ENCODE assay signal across 8 cellular contexts in genomic region chr18:63676526-63676925, GRCh38. TPM values are rescaled to one million over a fixed set of nuclear protein-coding genes. Genes with fewer than 3 reads are reported as not detected.
A peak's percentile ranks its signal among the peaks of the same experiment; 100 is the strongest.
DNase-seq lines count a peak whose midpoint lies in the region; ATAC-seq lines count a peak whose summit lies in the region.

No MANE protein-coding gene starts in this region.

- WGBS in neuronal stem cell (ENCODE audit: extremely low coverage in 2 of 2, insufficient read length in 2 of 2, insufficient replicate concordance in 1 of 2), 2 donors: no CpG with 5 or more reads among the region's 4 CpGs

- no peak overlapping the region for H3K14ac ChIP-seq in neuronal stem cell (ENCODE audit: low read length)

- no peak overlapping the region for H2BK12ac ChIP-seq in neuronal stem cell (ENCODE audit: low read length)

- H3K36me3 ChIP-seq in neuronal stem cell (replicated peaks in 1 of 2; ENCODE audit: control insufficient read depth in 2 of 2, insufficient read depth in 2 of 2, low read length in 2 of 2): no peaks in the 10 kb centered on the region

- H3K4me1 Mint-ChIP-seq in activated T-helper 1 cell treated with anti-CD3 and anti-CD28 coated beads, Interleukin-12 subunit alpha, Interleukin-12 subunit beta, Interleukin-2, Interleukin-4 antibody, amounts not matched to agents 30 ng/mL and 10 ng/mL and 1 ng/mL, durations not matched to agents 14 hours and 24 hours and 36 hours (ENCODE audit: low read depth): no peaks in the 10 kb centered on the region
- no peaks in the 10 kb centered on the region for H3K4me1 Mint-ChIP-seq in activated CD4-positive, alpha-beta T cell treated with anti-CD3 and anti-CD28 coated beads, Interleukin-2, amount 10 ng/mL, durations not matched to agents 24 days and 14 days

- H3K4me1 ChIP-seq in neuronal stem cell (ENCODE audit: control insufficient read depth in 2 of 2, insufficient read depth in 1 of 2, low read depth in 1 of 2, low read length in 2 of 2): no peaks in the 10 kb centered on the region

- no peak overlapping the region for H3K4me3 Mint-ChIP-seq in activated T-helper 1 cell treated with anti-CD3 and anti-CD28 coated beads, Interleukin-12 subunit alpha, Interleukin-12 subunit beta, Interleukin-2, Interleukin-4 antibody, amounts not matched to agents 30 ng/mL and 10 ng/mL and 1 ng/mL, durations not matched to agents 14 hours and 24 hours and 36 hours
- H3K4me3 Mint-ChIP-seq in activated CD4-positive, alpha-beta T cell treated with anti-CD3 and anti-CD28 coated beads, Interleukin-2, amount 10 ng/mL, durations not matched to agents 24 days and 14 days: no peak overlapping the region

- no peaks in the 10 kb centered on the region for H3K27me3 Mint-ChIP-seq in activated T-helper 1 cell treated with anti-CD3 and anti-CD28 coated beads, Interleukin-12 subunit alpha, Interleukin-12 subunit beta, Interleukin-2, Interleukin-4 antibody, amounts not matched to agents 30 ng/mL and 10 ng/mL and 1 ng/mL, durations not matched to agents 14 hours and 24 hours and 36 hours (ENCODE audit: insufficient read depth)
- peaks cover 3% of the 10 kb centered on the region for H3K27me3 Mint-ChIP-seq in activated CD4-positive, alpha-beta T cell treated with anti-CD3 and anti-CD28 coated beads, Interleukin-2, amount 10 ng/mL, durations not matched to agents 24 days and 14 days

- no peaks in the 10 kb centered on the region for H3K27me3 ChIP-seq in neuronal stem cell (ENCODE audit: control insufficient read depth in 3 of 3, insufficient read depth in 3 of 3, low read depth in 1 of 3, low read length in 3 of 3)

- no peak overlapping the region for H2BK5ac ChIP-seq in neuronal stem cell (ENCODE audit: low read length)

- H3K36me3 Mint-ChIP-seq in activated T-helper 1 cell treated with anti-CD3 and anti-CD28 coated beads, Interleukin-12 subunit alpha, Interleukin-12 subunit beta, Interleukin-2, Interleukin-4 antibody, amounts not matched to agents 30 ng/mL and 10 ng/mL and 1 ng/mL, durations not matched to agents 14 hours and 24 hours and 36 hours (ENCODE audit: low read depth): no peaks in the 10 kb centered on the region
- no peaks in the 10 kb centered on the region for H3K36me3 Mint-ChIP-seq in activated CD4-positive, alpha-beta T cell treated with anti-CD3 and anti-CD28 coated beads, Interleukin-2, amount 10 ng/mL, durations not matched to agents 24 days and 14 days (ENCODE audit: low read depth)

- peak; percentile 60 for ATAC-seq in HG03135 (IDR thresholded peaks at IDR 0.05; ENCODE audit: unreplicated experiment)

- DNase-seq in NCI-H82 (lab: John Stamatoyannopoulos, UW) (peak; percentile 49), NCI-H82 treated with DMSO at 0.1 percent for 48 hours (lab: John Stamatoyannopoulos, UW; ENCODE audit: unreplicated experiment) (no peak), RPMI7951 (ENCODE audit: low read depth) (peak; percentile 3), neuronal stem cell (ENCODE audit: low spot score) (peak; percentile 20), ACHN (no peak)
- no peak for DNase-seq in activated T-helper 1 cell treated with anti-CD3 and anti-CD28 coated beads, Interleukin-12 subunit alpha, Interleukin-12 subunit beta, Interleukin-2, Interleukin-4 antibody, amounts not matched to agents 30 ng/mL and 10 ng/mL and 1 ng/mL, durations not matched to agents 14 hours and 24 hours and 36 hours (ENCODE audit: low spot score)
- no peak for DNase-seq in activated CD4-positive, alpha-beta T cell treated with anti-CD3 and anti-CD28 coated beads, Interleukin-2, amount 10 ng/mL, durations not matched to agents 24 days and 14 days

- H3K4me3 ChIP-seq in neuronal stem cell (ENCODE audit: low read length in 2 of 2): no peak overlapping the region

- H3K9me3 Mint-ChIP-seq in activated T-helper 1 cell treated with anti-CD3 and anti-CD28 coated beads, Interleukin-12 subunit alpha, Interleukin-12 subunit beta, Interleukin-2, Interleukin-4 antibody, amounts not matched to agents 30 ng/mL and 10 ng/mL and 1 ng/mL, durations not matched to agents 14 hours and 24 hours and 36 hours: no peaks in the 10 kb centered on the region
- no peaks in the 10 kb centered on the region for H3K9me3 Mint-ChIP-seq in activated CD4-positive, alpha-beta T cell treated with anti-CD3 and anti-CD28 coated beads, Interleukin-2, amount 10 ng/mL, durations not matched to agents 24 days and 14 days

- H3K4ac ChIP-seq in neuronal stem cell (ENCODE audit: low read length): no peak overlapping the region

- H2BK15ac ChIP-seq in neuronal stem cell (ENCODE audit: low read length): no peak overlapping the region

- intact Hi-C loops in activated T-helper 1 cell treated with anti-CD3 and anti-CD28 coated beads, Interleukin-12 subunit alpha, Interleukin-12 subunit beta, Interleukin-2, Interleukin-4 antibody, amounts not matched to agents 30 ng/mL and 10 ng/mL and 1 ng/mL, durations not matched to agents 14 hours and 24 hours and 36 hours (cut with micrococcal nuclease): no loop called here
- intact Hi-C loops in activated CD4-positive, alpha-beta T cell treated with anti-CD3 and anti-CD28 coated beads, Interleukin-2, amount 10 ng/mL, durations not matched to agents 24 days and 14 days (cut with micrococcal nuclease): no loop called here

- H3K4me2 ChIP-seq in neuronal stem cell (ENCODE audit: insufficient read depth, low read length, poor library complexity, severe bottlenecking): no peak overlapping the region

- H4K91ac ChIP-seq in neuronal stem cell (ENCODE audit: low read depth, low read length, poor library complexity): no peak overlapping the region

- no peaks in the 10 kb centered on the region for H3K9me3 ChIP-seq in neuronal stem cell (replicated peaks in 1 of 2; ENCODE audit: control insufficient read depth in 2 of 2, insufficient read depth in 1 of 2, low read depth in 1 of 2, low read length in 2 of 2)

- in situ Hi-C loops in ACHN (cut with HindIII; ENCODE audit: low pct_ligation_motif_present, low pct_unique_long_range_greater_than_20kb, low sequenced_read_pairs): no loop called here

- no peak overlapping the region for H3K23ac ChIP-seq in neuronal stem cell (ENCODE audit: low read depth, low read length, poor library complexity)

- H4K8ac ChIP-seq in neuronal stem cell (ENCODE audit: low read depth, low read length): no peak overlapping the region

- no peak overlapping the region for H3K27ac Mint-ChIP-seq in activated T-helper 1 cell treated with anti-CD3 and anti-CD28 coated beads, Interleukin-12 subunit alpha, Interleukin-12 subunit beta, Interleukin-2, Interleukin-4 antibody, amounts not matched to agents 30 ng/mL and 10 ng/mL and 1 ng/mL, durations not matched to agents 14 hours and 24 hours and 36 hours
- no peak overlapping the region for H3K27ac Mint-ChIP-seq in activated CD4-positive, alpha-beta T cell treated with anti-CD3 and anti-CD28 coated beads, Interleukin-2, amount 10 ng/mL, durations not matched to agents 24 days and 14 days

- H3K27ac ChIP-seq in neuronal stem cell (replicated peaks; ENCODE audit: low read length): no peak overlapping the region

- no peaks in the 10 kb centered on the region for H3K79me1 ChIP-seq in neuronal stem cell (ENCODE audit: low read depth, low read length)

- H3K9ac ChIP-seq in neuronal stem cell (ENCODE audit: low read depth, low read length, poor library complexity): no peak overlapping the region

- no peak overlapping the region for H3K18ac ChIP-seq in neuronal stem cell (ENCODE audit: low read length)

- H2AFZ ChIP-seq in neuronal stem cell (ENCODE audit: low read length): no peak overlapping the region

- no peak overlapping the region for H2BK120ac ChIP-seq in neuronal stem cell (ENCODE audit: low read depth, low read length)

- H2AK5ac ChIP-seq in neuronal stem cell (ENCODE audit: low read depth, low read length): no peak overlapping the region

RNA-seq across cellular contexts. Expression of gene SERPINB3, which starts 14.8 kb away (rescaled TPM):
- total RNA-seq in RPMI7951 (2014; rRNA removed; shearing (Covaris generic)): 0.20 TPM in 1 of 2 replicates, not detected in the other
- not detected for polyA plus RNA-seq in neuronal stem cell (2013, experiment 1 of 2)
- polyA plus RNA-seq in neuronal stem cell (2013, experiment 2 of 2): not detected
- not detected in 2 replicates for total RNA-seq in activated T-helper 1 cell treated with anti-CD3 and anti-CD28 coated beads, Interleukin-12 subunit alpha, Interleukin-12 subunit beta, Interleukin-2, Interleukin-4 antibody, amounts not matched to agents 30 ng/mL and 10 ng/mL and 1 ng/mL, durations not matched to agents 14 hours and 24 hours and 36 hours
- not detected in 2 replicates for total RNA-seq in activated CD4-positive, alpha-beta T cell treated with anti-CD3 and anti-CD28 coated beads, Interleukin-2, amount 10 ng/mL, durations not matched to agents 24 days and 14 days

RNA-seq across cellular contexts. Expression of gene SERPINB11, which starts 26.2 kb away (rescaled TPM):
- total RNA-seq in RPMI7951 (2014; rRNA removed; shearing (Covaris generic)): not detected in 2 replicates
- not detected for polyA plus RNA-seq in neuronal stem cell (2013, experiment 1 of 2)
- polyA plus RNA-seq in neuronal stem cell (2013, experiment 2 of 2): not detected
- total RNA-seq in activated T-helper 1 cell treated with anti-CD3 and anti-CD28 coated beads, Interleukin-12 subunit alpha, Interleukin-12 subunit beta, Interleukin-2, Interleukin-4 antibody, amounts not matched to agents 30 ng/mL and 10 ng/mL and 1 ng/mL, durations not matched to agents 14 hours and 24 hours and 36 hours: not detected in 2 replicates
- not detected in 2 replicates for total RNA-seq in activated CD4-positive, alpha-beta T cell treated with anti-CD3 and anti-CD28 coated beads, Interleukin-2, amount 10 ng/mL, durations not matched to agents 24 days and 14 days

RNA-seq across cellular contexts. Expression of gene SERPINB4, which starts 32.5 kb away (rescaled TPM):
- total RNA-seq in RPMI7951 (2014; rRNA removed; shearing (Covaris generic)): not detected in 2 replicates
- not detected for polyA plus RNA-seq in neuronal stem cell (2013, experiment 1 of 2)
- not detected for polyA plus RNA-seq in neuronal stem cell (2013, experiment 2 of 2)
- not detected in 2 replicates for total RNA-seq in activated T-helper 1 cell treated with anti-CD3 and anti-CD28 coated beads, Interleukin-12 subunit alpha, Interleukin-12 subunit beta, Interleukin-2, Interleukin-4 antibody, amounts not matched to agents 30 ng/mL and 10 ng/mL and 1 ng/mL, durations not matched to agents 14 hours and 24 hours and 36 hours
- total RNA-seq in activated CD4-positive, alpha-beta T cell treated with anti-CD3 and anti-CD28 coated beads, Interleukin-2, amount 10 ng/mL, durations not matched to agents 24 days and 14 days: not detected in 2 replicates

Comparison
In these comparisons a context has a peak if more than half of its experiments do, and no peak if none do; other contexts are left out.
1. DNase-seq: peak in NCI-H82 (single experiment), RPMI7951 (single experiment) and neuronal stem cell (single experiment); none in NCI-H82 treated with DMSO at 0.1 percent for 48 hours (single experiment), activated T-helper 1 cell treated with anti-CD3 and anti-CD28 coated beads, Interleukin-12 subunit alpha, Interleukin-12 subunit beta, Interleukin-2, Interleukin-4 antibody, amounts not matched to agents 30 ng/mL and 10 ng/mL and 1 ng/mL, durations not matched to agents 14 hours and 24 hours and 36 hours (single experiment), ACHN (single experiment) and activated CD4-positive, alpha-beta T cell treated with anti-CD3 and anti-CD28 coated beads, Interleukin-2, amount 10 ng/mL, durations not matched to agents 24 days and 14 days (single experiment).